ENCODE assay signal across 24 cellular contexts in the genomic region with DNA sequence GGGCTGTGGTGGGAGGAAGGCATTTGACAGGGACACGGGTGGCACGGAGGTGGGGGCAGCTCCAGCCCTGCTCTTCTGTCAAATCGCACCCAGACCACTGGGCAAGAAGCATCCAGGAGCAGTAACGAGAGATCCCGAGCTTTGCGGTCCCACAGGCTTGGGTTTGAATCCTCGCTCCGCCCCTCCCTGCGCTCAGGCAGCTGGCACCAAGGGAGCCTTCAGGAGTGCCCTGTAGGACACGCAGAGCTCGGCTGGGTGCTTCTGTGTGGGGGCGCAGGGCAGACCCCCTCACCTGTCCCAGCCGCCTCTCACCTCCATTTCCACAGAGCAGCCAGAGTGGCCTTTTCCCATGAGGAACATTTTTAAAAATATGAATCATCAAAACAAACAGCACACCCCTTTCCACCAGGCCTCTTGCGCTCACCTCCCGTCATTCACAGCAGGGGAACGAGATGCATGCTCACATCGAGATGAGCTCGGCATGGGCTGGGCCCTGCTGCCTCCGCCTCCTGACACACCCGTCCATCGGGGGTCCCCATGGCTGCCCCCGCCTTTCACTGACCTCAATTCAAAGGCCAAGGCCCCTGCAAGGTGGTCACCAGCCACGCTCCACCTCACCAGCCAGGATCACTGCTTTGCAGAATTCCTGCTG. TPM values are rescaled to one million over a fixed set of nuclear protein-coding genes. Genes with fewer than 3 reads are reported as not detected.
A peak's percentile ranks its signal among the peaks of the same experiment; 100 is the strongest.
DNase-seq lines count a peak whose midpoint lies in the region; ATAC-seq and TF ChIP-seq lines count a peak whose summit lies in the region.
"Had no signal": no experiment of that assay in that cellular context is flagged by ENCODE, and none has a peak within 500 bp of the region (broad histone marks: within the 10 kb centered on the region; RNA-seq: fewer than 3 reads in every experiment).

No MANE protein-coding gene starts in this region.

- no peaks in the 10 kb centered on the region for H3K9me3 Mint-ChIP-seq in activated T-helper 17 cell treated with anti-CD3 and anti-CD28 coated beads, Interleukin-2, amount 50 U/mL, for 72 hours
- H3K9me3 Mint-ChIP-seq: CD4-positive, alpha-beta memory T cell had no signal

- H3K9ac ChIP-seq in BLaER1 = peak overlapping the region; percentile 76
- H3K9ac ChIP-seq: GM23248, KMS-11 had no signal

- H3K4me3 ChIP-seq in BLaER1 = peak overlapping the region; percentile 62
- H3K4me3 ChIP-seq in epithelial cell of esophagus (ENCODE audit: low read length) = no peak overlapping the region
- H3K4me3 ChIP-seq: GM23248, Peyer's patch, SJSA1 had no signal

- no peaks in the 10 kb centered on the region for H3K9me3 ChIP-seq in BLaER1
- H3K9me3 ChIP-seq: Caco-2, Peyer's patch, SJSA1 had no signal

- no peaks in the 10 kb centered on the region for H4K20me1 ChIP-seq in BLaER1

- intact Hi-C loops in posterior cingulate gyrus (cut with DNase I) = no loop called here

- H3K4me2 ChIP-seq in BLaER1 = peak overlapping the region; percentile 91
- H3K4me2 ChIP-seq: KMS-11 had no signal

- H3K4me1 Mint-ChIP-seq in activated T-helper 17 cell treated with anti-CD3 and anti-CD28 coated beads, Interleukin-2, amount 50 U/mL, for 72 hours = peaks cover 9% of the 10 kb centered on the region
- H3K4me1 Mint-ChIP-seq: CD4-positive, alpha-beta memory T cell had no signal

- no peaks in the 10 kb centered on the region for H3K27me3 Mint-ChIP-seq in activated T-helper 17 cell treated with anti-CD3 and anti-CD28 coated beads, Interleukin-2, amount 50 U/mL, for 72 hours
- H3K27me3 Mint-ChIP-seq: CD4-positive, alpha-beta memory T cell had no signal

- peaks cover 14% of the 10 kb centered on the region for H3K36me3 ChIP-seq in BLaER1
- H3K36me3 ChIP-seq: SJSA1 had no signal

- no peak for ATAC-seq in activated T-helper 17 cell treated with anti-CD3 and anti-CD28 coated beads, Interleukin-2, amount 50 U/mL, for 72 hours (replicated peaks)
- no peak for ATAC-seq in HG02870 (IDR thresholded peaks at IDR 0.05; ENCODE audit: unreplicated experiment)
- ATAC-seq: HCT116, Right ventricle myocardium inferior had no signal

- H3K36me3 Mint-ChIP-seq in activated T-helper 17 cell treated with anti-CD3 and anti-CD28 coated beads, Interleukin-2, amount 50 U/mL, for 72 hours (ENCODE audit: low read depth) = peaks cover 89% of the 10 kb centered on the region

- H3K4me1 ChIP-seq in BLaER1 = peaks cover 98% of the 10 kb centered on the region
- H3K4me1 ChIP-seq: Peyer's patch had no signal

- DNase-seq in LHCN-M2 (ENCODE audit: low read depth) (peak; percentile 18), epithelial cell of esophagus (ENCODE audit: low read depth) (peak; percentile 52), posterior cingulate gyrus (no peak), GM20000 (ENCODE audit: low spot score) (no peak), superior temporal gyrus (ENCODE audit: extremely low spot score) (no peak)
- DNase-seq: Caco-2; CD4-positive, alpha-beta memory T cell; GM23248; IMR-90; MV-4-11; NCI-H1105 treated with DMSO at 0.1 percent for 48 hours; NCI-H2029 treated with DMSO at 0.1 percent for 48 hours; NCI-H226; NCI-H524; NCI-H774; NK-92 treated with Interleukin-12 subunit alpha and Interleukin-12 subunit beta, amount 100 ng/mL, for 24 hours; Peyer's patch had no signal

- H3K27ac ChIP-seq in BLaER1 = peak overlapping the region; percentile 90
- H3K27ac ChIP-seq: GM23248, KMS-11, Peyer's patch, SJSA1 had no signal

- no peak overlapping the region for H3K4me3 Mint-ChIP-seq in activated T-helper 17 cell treated with anti-CD3 and anti-CD28 coated beads, Interleukin-2, amount 50 U/mL, for 72 hours
- H3K4me3 Mint-ChIP-seq: CD4-positive, alpha-beta memory T cell had no signal

- peak overlapping the region; percentile 12 for H3K27ac Mint-ChIP-seq in activated T-helper 17 cell treated with anti-CD3 and anti-CD28 coated beads, Interleukin-2, amount 50 U/mL, for 72 hours

- TF ChIP-seq CTCF in epithelial cell of esophagus (IDR thresholded peaks at IDR 0.05; ENCODE audit: insufficient read depth, low read depth, low read length, missing control alignments) (no peak), GM20000 (IDR thresholded peaks at IDR 0.05; ENCODE audit: extremely low read depth, missing control alignments) (no peak)

- H3K27me3 ChIP-seq in BLaER1 = no peaks in the 10 kb centered on the region
- H3K27me3 ChIP-seq: Peyer's patch, SJSA1 had no signal

RNA-seq across cellular contexts. Expression of gene ACOX3, which starts 52.8 kb away (rescaled TPM):
- total RNA-seq in LHCN-M2 (2014; rRNA removed) = 24.2 and 27.3 TPM in 2 replicates
- 15.9 TPM for polyA plus RNA-seq in LHCN-M2 (2012)
- total RNA-seq in activated T-helper 17 cell treated with anti-CD3 and anti-CD28 coated beads, Interleukin-2, amount 50 U/mL, for 72 hours = 10 to 100 TPM; 34.4 to 63.6 TPM

RNA-seq across cellular contexts. Expression of gene TRMT44, which starts 52.8 kb away (rescaled TPM):
- total RNA-seq in LHCN-M2 (2014; rRNA removed) = 12.6 and 14.9 TPM in 2 replicates
- 4.9 TPM for polyA plus RNA-seq in LHCN-M2 (2012)
- total RNA-seq in activated T-helper 17 cell treated with anti-CD3 and anti-CD28 coated beads, Interleukin-2, amount 50 U/mL, for 72 hours = 10 to 100 TPM; 24.0 to 37.3 TPM

Comparison
In these comparisons a context has a peak if more than half of its experiments do, and no peak if none do; other contexts are left out.
1. DNase-seq: peak in LHCN-M2 (single experiment) and epithelial cell of esophagus (single experiment); none in posterior cingulate gyrus (0 of 10), GM20000 (single experiment) and superior temporal gyrus (single experiment).